Comparison of ENCODE assay signal across 8 cellular contexts in the genomic region with DNA sequence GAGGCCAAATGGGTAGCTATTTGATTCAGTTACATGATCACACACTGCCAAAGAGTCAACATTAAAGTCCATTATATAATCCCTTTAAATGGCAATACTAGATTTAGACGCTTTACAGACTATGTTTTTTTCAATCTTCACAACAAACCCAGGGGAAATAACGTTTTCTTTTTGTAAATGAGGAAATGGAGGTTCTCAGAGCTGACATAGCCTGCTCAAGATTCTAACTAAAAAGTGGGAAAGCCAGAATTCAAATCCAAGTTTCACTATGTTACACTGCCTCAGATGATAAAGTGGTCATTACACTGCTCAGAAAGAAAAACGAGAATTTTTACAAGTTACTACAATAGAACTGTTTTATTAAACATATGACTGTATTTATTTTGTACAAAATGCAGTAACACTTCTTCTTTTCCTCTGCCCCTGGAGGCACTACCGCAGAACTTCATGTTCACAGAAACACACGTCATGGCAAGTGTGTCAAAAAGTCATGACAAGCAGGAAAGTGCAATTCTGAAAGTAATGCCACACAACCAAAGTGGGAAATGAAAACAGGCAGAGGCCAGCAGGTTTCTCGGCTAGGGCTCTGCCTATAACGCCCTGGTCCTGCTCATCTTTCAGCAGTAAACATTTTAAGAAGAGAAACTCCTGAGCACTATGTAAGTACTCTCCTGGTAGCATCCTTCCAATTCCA. TPM values are rescaled to one million over a fixed set of nuclear protein-coding genes. Genes with fewer than 3 reads are reported as not detected.
DNase-seq lines count a peak whose midpoint lies in the region; ATAC-seq and TF ChIP-seq lines count a peak whose summit lies in the region.

No MANE protein-coding gene starts in this region.

- peak; percentile 90 for DNase-seq in GM12865 (ENCODE audit: low read depth)
- DNase-seq in activated CD8-positive, alpha-beta T cell treated with anti-CD3 and anti-CD28 coated beads, Interleukin-2, amount 10 ng/mL, durations not matched to agents 7 days and 5 days = peak; percentile 53
- DNase-seq in natural killer cell = peak; percentile 48
- no peak for DNase-seq in neural progenitor cell (ENCODE audit: low spot score)
- DNase-seq in type B pancreatic cell (ENCODE audit: extremely low spot score, unreplicated experiment) = no peak
- DNase-seq in NCI-H82 treated with DMSO at 0.1 percent for 48 hours (lab: John Stamatoyannopoulos, UW; ENCODE audit: unreplicated experiment) = no peak
- no peak for DNase-seq in KG1 (lab: John Stamatoyannopoulos, UW)

- H3K4me3 ChIP-seq in GM12865 (ENCODE audit: low read depth, low read length) (peak overlapping the region; percentile 35), neural progenitor cell (no peak overlapping the region)

- CTCF ChIA-PET in activated CD8-positive, alpha-beta T cell treated with anti-CD3 and anti-CD28 coated beads, Interleukin-2, amount 10 ng/mL, durations not matched to agents 7 days and 5 days (lab: Charles Lee) = interaction anchor here (0.7 to 1.8 kb wide), 10 partner anchors 14 to 89 kb away, joined by 3 to 7 read pairs (median 4); partner anchors contain the start of gene PPP1R8

- peaks cover 62% of the 10 kb centered on the region for H3K4me1 Mint-ChIP-seq in activated CD8-positive, alpha-beta T cell treated with anti-CD3 and anti-CD28 coated beads, Interleukin-2, amount 10 ng/mL, durations not matched to agents 7 days and 5 days (ENCODE audit: low read depth)
- H3K4me1 Mint-ChIP-seq in natural killer cell = peaks cover 45 to 48% of the 10 kb centered on the region in 2 donors
- H3K4me1 Mint-ChIP-seq in neural progenitor cell = no peaks in the 10 kb centered on the region
- no peaks in the 10 kb centered on the region for H3K4me1 Mint-ChIP-seq in type B pancreatic cell (ENCODE audit: unreplicated experiment)

- H3K9me3 Mint-ChIP-seq in activated CD8-positive, alpha-beta T cell treated with anti-CD3 and anti-CD28 coated beads, Interleukin-2, amount 10 ng/mL, durations not matched to agents 7 days and 5 days (ENCODE audit: insufficient read depth) = no peaks in the 10 kb centered on the region
- H3K9me3 Mint-ChIP-seq in natural killer cell = no peaks in the 10 kb centered on the region
- H3K9me3 Mint-ChIP-seq in neural progenitor cell = no peaks in the 10 kb centered on the region
- H3K9me3 Mint-ChIP-seq in type B pancreatic cell = no peaks in the 10 kb centered on the region

- H3K27ac ChIP-seq in neural progenitor cell = no peak overlapping the region

- H3K9ac ChIP-seq in neural progenitor cell = no peak overlapping the region

- intact Hi-C loops in natural killer cell (cut with micrococcal nuclease) = loop anchor here (5.0 kb wide), 1 partner anchor 34 kb away; no protein-coding TSS in a partner anchor

- no peaks in the 10 kb centered on the region for H3K4me1 ChIP-seq in neural progenitor cell

- TF ChIP-seq CTCF in GM12865 (IDR thresholded peaks at IDR 0.05; ENCODE audit: insufficient read depth, low read depth, low read length, missing control alignments) = no peak
- TF ChIP-seq CTCF in natural killer cell (IDR thresholded peaks at IDR 0.05) = peak; percentile 50
- no peak for TF ChIP-seq CTCF in neural progenitor cell (IDR thresholded peaks at IDR 0.05)
- TF ChIP-seq CTCF in type B pancreatic cell (conservative IDR thresholded peaks at IDR 0.05) = no peak

- H3K9me3 ChIP-seq in neural progenitor cell (ENCODE audit: low read depth) = no peaks in the 10 kb centered on the region

- ATAC-seq in HG02571 (IDR thresholded peaks at IDR 0.05; ENCODE audit: unreplicated experiment) (peak; percentile 44), natural killer cell (peak; percentile 71 to 85 (median 79))
- ATAC-seq in activated CD8-positive, alpha-beta T cell treated with anti-CD3 and anti-CD28 coated beads, Interleukin-2, amount 10 ng/mL, durations not matched to agents 7 days and 5 days = no peak

- peak overlapping the region; percentile 88 for H3K27ac Mint-ChIP-seq in activated CD8-positive, alpha-beta T cell treated with anti-CD3 and anti-CD28 coated beads, Interleukin-2, amount 10 ng/mL, durations not matched to agents 7 days and 5 days
- H3K27ac Mint-ChIP-seq in natural killer cell (peak overlapping the region; percentile 94 to 99), neural progenitor cell (no peak overlapping the region), type B pancreatic cell (no peak overlapping the region)

- H3K36me3 Mint-ChIP-seq in activated CD8-positive, alpha-beta T cell treated with anti-CD3 and anti-CD28 coated beads, Interleukin-2, amount 10 ng/mL, durations not matched to agents 7 days and 5 days (ENCODE audit: low read depth) = peaks cover 80% of the 10 kb centered on the region
- H3K36me3 Mint-ChIP-seq in natural killer cell (peaks cover 22% of the 10 kb centered on the region), neural progenitor cell (peaks cover 45% of the 10 kb centered on the region), type B pancreatic cell (peaks cover 34% of the 10 kb centered on the region)

- H3K27me3 ChIP-seq in neural progenitor cell = no peaks in the 10 kb centered on the region

- no peak overlapping the region for H3K4me2 ChIP-seq in neural progenitor cell

- no peak overlapping the region for H2AFZ ChIP-seq in neural progenitor cell (replicated peaks)

- no peaks in the 10 kb centered on the region for H4K20me1 ChIP-seq in neural progenitor cell (ENCODE audit: low read depth)

- peaks cover 17% of the 10 kb centered on the region for H3K36me3 ChIP-seq in neural progenitor cell

- no peaks in the 10 kb centered on the region for H3K27me3 Mint-ChIP-seq in activated CD8-positive, alpha-beta T cell treated with anti-CD3 and anti-CD28 coated beads, Interleukin-2, amount 10 ng/mL, durations not matched to agents 7 days and 5 days (ENCODE audit: low read depth)
- H3K27me3 Mint-ChIP-seq in natural killer cell (ENCODE audit: low read depth in 2 of 2) (no peaks in the 10 kb centered on the region), neural progenitor cell (ENCODE audit: insufficient read depth, low read depth) (peaks cover 3% of the 10 kb centered on the region), type B pancreatic cell (no peaks in the 10 kb centered on the region)

- H3K4me3 Mint-ChIP-seq in activated CD8-positive, alpha-beta T cell treated with anti-CD3 and anti-CD28 coated beads, Interleukin-2, amount 10 ng/mL, durations not matched to agents 7 days and 5 days = peak overlapping the region; percentile 12
- H3K4me3 Mint-ChIP-seq in natural killer cell (peak overlapping the region; percentile 62), neural progenitor cell (no peak overlapping the region), type B pancreatic cell (no peak overlapping the region)

- POLR2A ChIA-PET in activated CD8-positive, alpha-beta T cell treated with anti-CD3 and anti-CD28 coated beads, Interleukin-2, amount 10 ng/mL, durations not matched to agents 7 days and 5 days (lab: Charles Lee) = no interaction called here

- H3K79me2 ChIP-seq in neural progenitor cell (ENCODE audit: low read depth) = no peaks in the 10 kb centered on the region

- peaks cover 17% of the 10 kb centered on the region for H3F3A ChIP-seq in neural progenitor cell (ENCODE audit: low read depth)

RNA-seq across cellular contexts. Expression of gene THEMIS2, which starts 19.0 kb away (rescaled TPM):
- total RNA-seq in activated CD8-positive, alpha-beta T cell treated with anti-CD3 and anti-CD28 coated beads, Interleukin-2, amount 10 ng/mL, durations not matched to agents 7 days and 5 days = 10 to 100 TPM; 35.9 to 39.9 TPM
- total RNA-seq in natural killer cell (100 to 1,000 TPM; 104 to 234 (median 122) TPM), neural progenitor cell (ENCODE audit: low replicate concordance) (1.7 and 6.7 TPM in 2 replicates), type B pancreatic cell (ENCODE audit: low replicate concordance) (0.98 and 3.1 TPM in 2 replicates)

RNA-seq across cellular contexts. Expression of gene RPA2, which starts 23.0 kb away (rescaled TPM):
- total RNA-seq in activated CD8-positive, alpha-beta T cell treated with anti-CD3 and anti-CD28 coated beads, Interleukin-2, amount 10 ng/mL, durations not matched to agents 7 days and 5 days = 10 to 100 TPM; 79.0 to 81.0 TPM
- total RNA-seq in natural killer cell = 10 to 100 TPM; 40.6 to 60.1 (median 50.1) TPM
- total RNA-seq in neural progenitor cell (ENCODE audit: low replicate concordance) = 94.3 and 97.0 TPM in 2 replicates
- total RNA-seq in type B pancreatic cell (ENCODE audit: low replicate concordance) = 28.0 and 44.6 TPM in 2 replicates

RNA-seq across cellular contexts. Expression of gene SMPDL3B, which starts 43.5 kb away (rescaled TPM):
- under 1 TPM; 0.76 to 0.82 TPM for total RNA-seq in activated CD8-positive, alpha-beta T cell treated with anti-CD3 and anti-CD28 coated beads, Interleukin-2, amount 10 ng/mL, durations not matched to agents 7 days and 5 days
- total RNA-seq in natural killer cell (under 1 TPM; 0.24 to 0.88 (median 0.75) TPM), neural progenitor cell (ENCODE audit: low replicate concordance) (1.2 and 3.9 TPM in 2 replicates), type B pancreatic cell (ENCODE audit: low replicate concordance) (3.2 and 3.6 TPM in 2 replicates)

Comparison
In these comparisons a context has a peak if more than half of its experiments do, and no peak if none do; other contexts are left out.
1. DNase-seq: peak in GM12865 (single experiment), activated CD8-positive, alpha-beta T cell treated with anti-CD3 and anti-CD28 coated beads, Interleukin-2, amount 10 ng/mL, durations not matched to agents 7 days and 5 days (single experiment) and natural killer cell (single experiment); none in neural progenitor cell (single experiment), type B pancreatic cell (single experiment), NCI-H82 treated with DMSO at 0.1 percent for 48 hours (single experiment) and KG1 (single experiment).
2. H3K27ac Mint-ChIP-seq: peak in activated CD8-positive, alpha-beta T cell treated with anti-CD3 and anti-CD28 coated beads, Interleukin-2, amount 10 ng/mL, durations not matched to agents 7 days and 5 days (single experiment) and natural killer cell (2 of 2); none in neural progenitor cell (single experiment) and type B pancreatic cell (single experiment).
3. H3K4me3 Mint-ChIP-seq: peak in activated CD8-positive, alpha-beta T cell treated with anti-CD3 and anti-CD28 coated beads, Interleukin-2, amount 10 ng/mL, durations not matched to agents 7 days and 5 days (single experiment) and natural killer cell (single experiment); none in neural progenitor cell (single experiment) and type B pancreatic cell (single experiment).